12 cellular contexts compared by ENCODE assay signal in genomic region chr7:18552943-18553584, GRCh38. TPM values are rescaled to one million over a fixed set of nuclear protein-coding genes. Genes with fewer than 3 reads are reported as not detected.
DNase-seq lines count a peak whose midpoint lies in the region; ATAC-seq and TF ChIP-seq lines count a peak whose summit lies in the region.
"Had no signal": no experiment of that assay in that cellular context is flagged by ENCODE, and none has a peak within 500 bp of the region (broad histone marks: within the 10 kb centered on the region; RNA-seq: fewer than 3 reads in every experiment).

No MANE protein-coding gene starts in this region.

- H4K20me1 ChIP-seq in BLaER1 treated with 17β-estradiol and CSF1 and Interleukin-3, amounts not matched to agents 10 nM and 100 nM = no peaks in the 10 kb centered on the region
- no peaks in the 10 kb centered on the region for H4K20me1 ChIP-seq in OCI-LY3 (ENCODE audit: insufficient read depth, low read length)

- peaks cover 20 to 38% (median 31%) of the 10 kb centered on the region in 10 experiments; a peak in 19 of 20 replicates for H3K4me1 ChIP-seq in BLaER1 treated with 17β-estradiol and CSF1 and Interleukin-3, amounts not matched to agents 10 nM and 100 nM
- H3K4me1 ChIP-seq in OCI-LY3 (ENCODE audit: low read length) = peaks cover 28% of the 10 kb centered on the region

- H3K27ac Mint-ChIP-seq in HFFc6 = peak overlapping the region; percentile 37; the same call in 1 of the 2 replicates
- H3K27ac Mint-ChIP-seq: activated CD4-positive, alpha-beta T cell treated with anti-CD3 and anti-CD28 coated beads, Interleukin-2, amount 10 ng/mL, durations not matched to agents 24 days and 14 days had no signal

- H3K9ac ChIP-seq in BLaER1 treated with 17β-estradiol and CSF1 and Interleukin-3, amounts not matched to agents 10 nM and 100 nM = peak overlapping the region in 10 of 11 experiments; percentile 3 to 56 (median 32); a peak in 16 of 22 replicates
- peak overlapping the region; percentile 43 for H3K9ac ChIP-seq in OCI-LY3 (ENCODE audit: low read length)

- TF ChIP-seq CTCF in HFFc6 (IDR thresholded peaks at IDR 0.05) (no peak), OCI-LY3 (IDR thresholded peaks at IDR 0.05; ENCODE audit: low read depth, low read length) (no peak)

- peaks cover 0 to 7% (median 0%) of the 10 kb centered on the region in 11 experiments; a peak in 3 of 22 replicates for H3K9me3 ChIP-seq in BLaER1 treated with 17β-estradiol and CSF1 and Interleukin-3, amounts not matched to agents 10 nM and 100 nM (replicated peaks in 1 of 11)
- H3K9me3 ChIP-seq in OCI-LY3 (ENCODE audit: insufficient read depth, low read length) = no peaks in the 10 kb centered on the region

- DNase-seq in HFFc6 (no peak), kidney glomerular epithelial cell (lab: John Stamatoyannopoulos, UW) (peak; percentile 33), OCI-M2 (lab: John Stamatoyannopoulos, UW; ENCODE audit: unreplicated experiment) (no peak), globus pallidus (ENCODE audit: low spot score) (no peak), NCI-H2171 treated with DMSO at 0.1 percent for 48 hours (lab: John Stamatoyannopoulos, UW) (no peak)
- DNase-seq: activated CD4-positive, alpha-beta T cell treated with anti-CD3 and anti-CD28 coated beads, Interleukin-2, amount 10 ng/mL, durations not matched to agents 24 days and 14 days; anterior cingulate cortex; substantia nigra had no signal

- no peaks in the 10 kb centered on the region for H3K9me3 Mint-ChIP-seq in HFFc6
- H3K9me3 Mint-ChIP-seq: activated CD4-positive, alpha-beta T cell treated with anti-CD3 and anti-CD28 coated beads, Interleukin-2, amount 10 ng/mL, durations not matched to agents 24 days and 14 days had no signal

- H3K4me2 ChIP-seq in BLaER1 treated with 17β-estradiol and CSF1 and Interleukin-3, amounts not matched to agents 10 nM and 100 nM = peak overlapping the region; percentile 51 to 79 (median 63)
- peak overlapping the region; percentile 71 for H3K4me2 ChIP-seq in OCI-LY3 (ENCODE audit: low read length)

- H3K4me1 Mint-ChIP-seq in HFFc6 (ENCODE audit: low read depth) = peaks cover 74% of the 10 kb centered on the region
- H3K4me1 Mint-ChIP-seq: activated CD4-positive, alpha-beta T cell treated with anti-CD3 and anti-CD28 coated beads, Interleukin-2, amount 10 ng/mL, durations not matched to agents 24 days and 14 days had no signal

- H3K36me3 Mint-ChIP-seq in HFFc6 (ENCODE audit: low read depth) = peaks cover 11% of the 10 kb centered on the region

- peak overlapping the region; percentile 7 to 62 (median 53); a peak in 18 of 22 replicates for H3K27ac ChIP-seq in BLaER1 treated with 17β-estradiol and CSF1 and Interleukin-3, amounts not matched to agents 10 nM and 100 nM
- H3K27ac ChIP-seq in OCI-LY3 (ENCODE audit: low read length) = peak overlapping the region; percentile 13

- peaks cover 0 to 12% (median 0%) of the 10 kb centered on the region in 11 experiments; a peak in 2 of 22 replicates for H3K36me3 ChIP-seq in BLaER1 treated with 17β-estradiol and CSF1 and Interleukin-3, amounts not matched to agents 10 nM and 100 nM
- no peaks in the 10 kb centered on the region for H3K36me3 ChIP-seq in OCI-LY3 (replicated peaks; ENCODE audit: low read depth, low read length)

- peak overlapping the region; percentile 36 for H3K4me3 Mint-ChIP-seq in HFFc6
- H3K4me3 Mint-ChIP-seq: activated CD4-positive, alpha-beta T cell treated with anti-CD3 and anti-CD28 coated beads, Interleukin-2, amount 10 ng/mL, durations not matched to agents 24 days and 14 days had no signal

- no peaks in the 10 kb centered on the region for H3K27me3 ChIP-seq in BLaER1 treated with 17β-estradiol and CSF1 and Interleukin-3, amounts not matched to agents 10 nM and 100 nM
- H3K27me3 ChIP-seq in OCI-LY3 (ENCODE audit: low read depth, low read length) = no peaks in the 10 kb centered on the region

- H3K79me2 ChIP-seq in OCI-LY3 (ENCODE audit: low read length) = no peaks in the 10 kb centered on the region

- ATAC-seq in GM18909 (IDR thresholded peaks at IDR 0.05; ENCODE audit: poor library complexity, unreplicated experiment) = no peak
- ATAC-seq: HCT116 had no signal

- H3K4me3 ChIP-seq in BLaER1 treated with 17β-estradiol and CSF1 and Interleukin-3, amounts not matched to agents 10 nM and 100 nM = peak overlapping the region in 1 of 10 experiments; percentile 20; a peak in 1 of 20 replicates
- H3K4me3 ChIP-seq in OCI-LY3 (ENCODE audit: low read length) = peak overlapping the region; percentile 52

- H2AFZ ChIP-seq in OCI-LY3 (ENCODE audit: low read depth, low read length) = peak overlapping the region; percentile 76

- 0 out of 2 replicates have a peak, but pooled peaks cover under 1% of the 10 kb centered on the region for H3K27me3 Mint-ChIP-seq in HFFc6 (ENCODE audit: insufficient read depth)
- H3K27me3 Mint-ChIP-seq: activated CD4-positive, alpha-beta T cell treated with anti-CD3 and anti-CD28 coated beads, Interleukin-2, amount 10 ng/mL, durations not matched to agents 24 days and 14 days had no signal

RNA-seq across cellular contexts. Expression of gene HDAC9, which starts 57.5 kb away (rescaled TPM):
- 10 to 100 TPM; 11.5 to 29.2 (median 13.2) TPM for total RNA-seq in HFFc6 (2021; fragmentation: NEBNext Ultra II Directional; extraction: Animal tissue kit (Norgen Biotek cat#: 25700))
